Comparison of ENCODE assay signal across 1 cellular context in the genomic region with DNA sequence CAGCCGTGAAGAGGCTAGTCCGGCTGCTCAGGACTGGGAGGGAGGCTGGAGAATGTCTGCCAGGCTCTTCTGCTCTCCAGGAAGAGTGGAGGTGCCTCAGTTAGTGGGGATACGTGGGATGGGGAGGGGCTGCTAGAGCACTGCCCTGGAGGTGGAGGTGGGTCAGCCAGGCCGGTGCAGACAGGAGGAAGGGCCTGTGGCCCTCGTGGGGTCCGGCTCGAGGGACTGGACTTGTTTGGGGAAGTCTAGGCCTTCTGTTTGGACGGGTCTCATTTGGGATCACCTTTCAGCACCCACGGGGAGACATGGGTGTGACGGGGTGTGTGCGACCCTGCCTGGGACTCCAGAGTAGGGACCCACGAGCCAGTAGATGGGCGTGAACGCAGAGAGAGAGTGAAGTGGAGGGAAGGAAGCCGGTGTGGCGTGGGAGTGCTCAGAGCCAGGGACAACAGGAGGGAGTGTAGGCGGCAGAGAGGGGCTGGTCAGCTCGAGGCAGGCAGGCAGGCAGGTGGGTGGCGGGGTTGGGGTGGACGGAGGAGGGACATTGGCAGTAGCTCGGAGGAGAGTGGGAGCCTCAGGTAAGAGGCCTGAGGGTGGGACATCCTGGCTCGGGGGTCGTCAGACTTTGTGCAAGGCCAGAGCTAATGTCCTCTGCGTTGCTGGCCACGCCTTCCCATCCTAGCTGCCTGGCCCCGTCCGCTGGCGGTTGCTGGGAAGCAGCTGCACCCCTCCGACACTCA.
TF ChIP-seq lines count a peak whose summit lies in the region.

No MANE protein-coding gene starts in this region.

TF ChIP-seq in HEK293, 187 proteins besides CTCF, POLR2A, EP300 and RAD21 (continued from another document):
- TF ChIP-seq ZBTB20 (tag by site-specific recombination; IDR thresholded peaks at IDR 0.05): no peak
- TF ChIP-seq KLF1 (tag by site-specific recombination; IDR thresholded peaks at IDR 0.05): peak; percentile 79
- no peak for TF ChIP-seq ZNF214 (tag by site-specific recombination; IDR thresholded peaks at IDR 0.05; ENCODE audit: borderline replicate concordance)
- no peak for TF ChIP-seq ZNF544 (tag by site-specific recombination; IDR thresholded peaks at IDR 0.05)
- no peak for TF ChIP-seq ZNF792 (tag by site-specific recombination; IDR thresholded peaks at IDR 0.05)
- TF ChIP-seq, protein P1, sequence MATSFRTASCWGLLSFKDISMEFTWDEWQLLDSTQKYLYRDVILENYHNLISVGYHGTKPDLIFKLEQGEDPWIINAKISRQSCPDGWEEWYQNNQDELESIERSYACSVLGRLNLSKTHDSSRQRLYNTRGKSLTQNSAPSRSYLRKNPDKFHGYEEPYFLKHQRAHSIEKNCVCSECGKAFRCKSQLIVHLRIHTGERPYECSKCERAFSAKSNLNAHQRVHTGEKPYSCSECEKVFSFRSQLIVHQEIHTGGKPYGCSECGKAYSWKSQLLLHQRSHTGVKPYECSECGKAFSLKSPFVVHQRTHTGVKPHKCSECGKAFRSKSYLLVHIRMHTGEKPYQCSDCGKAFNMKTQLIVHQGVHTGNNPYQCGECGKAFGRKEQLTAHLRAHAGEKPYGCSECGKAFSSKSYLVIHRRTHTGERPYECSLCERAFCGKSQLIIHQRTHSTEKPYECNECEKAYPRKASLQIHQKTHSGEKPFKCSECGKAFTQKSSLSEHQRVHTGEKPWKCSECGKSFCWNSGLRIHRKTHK (tag by site-specific recombination; IDR thresholded peaks at IDR 0.05): no peak
- TF ChIP-seq HOXC10 (CRISPR knock-in tag; IDR thresholded peaks at IDR 0.05): no peak
- TF ChIP-seq, protein P2, sequence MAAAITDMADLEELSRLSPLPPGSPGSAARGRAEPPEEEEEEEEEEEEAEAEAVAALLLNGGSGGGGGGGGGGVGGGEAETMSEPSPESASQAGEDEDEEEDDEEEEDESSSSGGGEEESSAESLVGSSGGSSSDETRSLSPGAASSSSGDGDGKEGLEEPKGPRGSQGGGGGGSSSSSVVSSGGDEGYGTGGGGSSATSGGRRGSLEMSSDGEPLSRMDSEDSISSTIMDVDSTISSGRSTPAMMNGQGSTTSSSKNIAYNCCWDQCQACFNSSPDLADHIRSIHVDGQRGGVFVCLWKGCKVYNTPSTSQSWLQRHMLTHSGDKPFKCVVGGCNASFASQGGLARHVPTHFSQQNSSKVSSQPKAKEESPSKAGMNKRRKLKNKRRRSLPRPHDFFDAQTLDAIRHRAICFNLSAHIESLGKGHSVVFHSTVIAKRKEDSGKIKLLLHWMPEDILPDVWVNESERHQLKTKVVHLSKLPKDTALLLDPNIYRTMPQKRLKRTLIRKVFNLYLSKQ (tag by site-specific recombination; IDR thresholded peaks at IDR 0.05; ENCODE audit: borderline replicate concordance): no peak
- TF ChIP-seq, protein P3, sequence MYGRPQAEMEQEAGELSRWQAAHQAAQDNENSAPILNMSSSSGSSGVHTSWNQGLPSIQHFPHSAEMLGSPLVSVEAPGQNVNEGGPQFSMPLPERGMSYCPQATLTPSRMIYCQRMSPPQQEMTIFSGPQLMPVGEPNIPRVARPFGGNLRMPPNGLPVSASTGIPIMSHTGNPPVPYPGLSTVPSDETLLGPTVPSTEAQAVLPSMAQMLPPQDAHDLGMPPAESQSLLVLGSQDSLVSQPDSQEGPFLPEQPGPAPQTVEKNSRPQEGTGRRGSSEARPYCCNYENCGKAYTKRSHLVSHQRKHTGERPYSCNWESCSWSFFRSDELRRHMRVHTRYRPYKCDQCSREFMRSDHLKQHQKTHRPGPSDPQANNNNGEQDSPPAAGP (tag by site-specific recombination; IDR thresholded peaks at IDR 0.05): 0 out of 2 replicates have a peak, but pooled peaks have one; percentile 36
- TF ChIP-seq SP3 (tag by site-specific recombination; IDR thresholded peaks at IDR 0.05): no peak
- TF ChIP-seq ZFHX2 (tag by site-specific recombination; conservative IDR thresholded peaks at IDR 0.05): peak; percentile 96
- no peak for TF ChIP-seq ZBTB48 (tag by site-specific recombination; IDR thresholded peaks at IDR 0.05)
- TF ChIP-seq EGR2 (tag by site-specific recombination; IDR thresholded peaks at IDR 0.05; ENCODE audit: low read depth): peak; percentile 97
- TF ChIP-seq ZNF76 (tag by site-specific recombination; IDR thresholded peaks at IDR 0.05; ENCODE audit: borderline replicate concordance, low read depth): no peak
- TF ChIP-seq, protein P4, sequence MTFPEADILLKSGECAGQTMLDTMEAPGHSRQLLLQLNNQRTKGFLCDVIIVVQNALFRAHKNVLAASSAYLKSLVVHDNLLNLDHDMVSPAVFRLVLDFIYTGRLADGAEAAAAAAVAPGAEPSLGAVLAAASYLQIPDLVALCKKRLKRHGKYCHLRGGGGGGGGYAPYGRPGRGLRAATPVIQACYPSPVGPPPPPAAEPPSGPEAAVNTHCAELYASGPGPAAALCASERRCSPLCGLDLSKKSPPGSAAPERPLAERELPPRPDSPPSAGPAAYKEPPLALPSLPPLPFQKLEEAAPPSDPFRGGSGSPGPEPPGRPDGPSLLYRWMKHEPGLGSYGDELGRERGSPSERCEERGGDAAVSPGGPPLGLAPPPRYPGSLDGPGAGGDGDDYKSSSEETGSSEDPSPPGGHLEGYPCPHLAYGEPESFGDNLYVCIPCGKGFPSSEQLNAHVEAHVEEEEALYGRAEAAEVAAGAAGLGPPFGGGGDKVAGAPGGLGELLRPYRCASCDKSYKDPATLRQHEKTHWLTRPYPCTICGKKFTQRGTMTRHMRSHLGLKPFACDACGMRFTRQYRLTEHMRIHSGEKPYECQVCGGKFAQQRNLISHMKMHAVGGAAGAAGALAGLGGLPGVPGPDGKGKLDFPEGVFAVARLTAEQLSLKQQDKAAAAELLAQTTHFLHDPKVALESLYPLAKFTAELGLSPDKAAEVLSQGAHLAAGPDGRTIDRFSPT (tag by site-specific recombination; IDR thresholded peaks at IDR 0.05): no peak
- no peak for TF ChIP-seq ZNF292 (tag by site-specific recombination; IDR thresholded peaks at IDR 0.05; ENCODE audit: borderline replicate concordance, low read depth)
- no peak for TF ChIP-seq ZNF391 (tag by site-specific recombination; IDR thresholded peaks at IDR 0.05; ENCODE audit: borderline replicate concordance, low read depth)
- TF ChIP-seq, protein P5, sequence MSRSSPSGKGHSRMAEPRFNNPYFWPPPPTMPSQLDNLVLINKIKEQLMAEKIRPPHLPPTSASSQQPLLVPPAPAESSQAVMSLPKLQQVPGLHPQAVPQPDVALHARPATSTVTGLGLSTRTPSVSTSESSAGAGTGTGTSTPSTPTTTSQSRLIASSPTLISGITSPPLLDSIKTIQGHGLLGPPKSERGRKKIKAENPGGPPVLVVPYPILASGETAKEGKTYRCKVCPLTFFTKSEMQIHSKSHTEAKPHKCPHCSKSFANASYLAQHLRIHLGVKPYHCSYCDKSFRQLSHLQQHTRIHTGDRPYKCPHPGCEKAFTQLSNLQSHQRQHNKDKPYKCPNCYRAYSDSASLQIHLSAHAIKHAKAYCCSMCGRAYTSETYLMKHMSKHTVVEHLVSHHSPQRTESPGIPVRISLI (tag by site-specific recombination; IDR thresholded peaks at IDR 0.05): no peak
- no peak for TF ChIP-seq ZNF623 (tag by site-specific recombination; IDR thresholded peaks at IDR 0.05)
- TF ChIP-seq ZNF223 (tag by site-specific recombination; IDR thresholded peaks at IDR 0.05): no peak
- TF ChIP-seq, protein P6, sequence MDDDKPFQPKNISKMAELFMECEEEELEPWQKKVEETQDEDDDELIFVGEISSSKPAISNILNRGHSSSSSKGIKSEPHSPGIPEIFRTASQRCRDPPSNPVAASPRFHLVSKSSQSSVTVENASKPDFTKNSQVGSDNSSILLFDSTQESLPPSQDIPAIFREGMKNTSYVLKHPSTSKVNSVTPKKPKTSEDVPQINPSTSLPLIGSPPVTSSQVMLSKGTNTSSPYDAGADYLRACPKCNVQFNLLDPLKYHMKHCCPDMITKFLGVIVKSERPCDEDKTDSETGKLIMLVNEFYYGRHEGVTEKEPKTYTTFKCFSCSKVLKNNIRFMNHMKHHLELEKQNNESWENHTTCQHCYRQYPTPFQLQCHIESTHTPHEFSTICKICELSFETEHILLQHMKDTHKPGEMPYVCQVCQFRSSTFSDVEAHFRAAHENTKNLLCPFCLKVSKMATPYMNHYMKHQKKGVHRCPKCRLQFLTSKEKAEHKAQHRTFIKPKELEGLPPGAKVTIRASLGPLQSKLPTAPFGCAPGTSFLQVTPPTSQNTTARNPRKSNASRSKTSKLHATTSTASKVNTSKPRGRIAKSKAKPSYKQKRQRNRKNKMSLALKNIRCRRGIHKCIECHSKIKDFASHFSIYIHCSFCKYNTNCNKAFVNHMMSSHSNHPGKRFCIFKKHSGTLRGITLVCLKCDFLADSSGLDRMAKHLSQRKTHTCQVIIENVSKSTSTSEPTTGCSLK (tag by site-specific recombination; IDR thresholded peaks at IDR 0.05): no peak
- no peak for TF ChIP-seq ZNF426 (tag by site-specific recombination; IDR thresholded peaks at IDR 0.05)
- no peak for TF ChIP-seq ZNF174 (tag by site-specific recombination; IDR thresholded peaks at IDR 0.05)
- TF ChIP-seq SALL2 (tag by site-specific recombination; IDR thresholded peaks at IDR 0.05; ENCODE audit: borderline replicate concordance): no peak
- no peak for TF ChIP-seq ZNF169 (tag by site-specific recombination; IDR thresholded peaks at IDR 0.05)
- TF ChIP-seq BCL11A (tag by site-specific recombination; IDR thresholded peaks at IDR 0.05; ENCODE audit: low read depth): no peak
- TF ChIP-seq ZNF19 (tag by site-specific recombination; IDR thresholded peaks at IDR 0.05; ENCODE audit: low read depth): no peak
- no peak for TF ChIP-seq YY1 (tag by site-specific recombination; IDR thresholded peaks at IDR 0.05)
- TF ChIP-seq ZNF140 (tag by site-specific recombination; IDR thresholded peaks at IDR 0.05): no peak
- TF ChIP-seq, protein P7, sequence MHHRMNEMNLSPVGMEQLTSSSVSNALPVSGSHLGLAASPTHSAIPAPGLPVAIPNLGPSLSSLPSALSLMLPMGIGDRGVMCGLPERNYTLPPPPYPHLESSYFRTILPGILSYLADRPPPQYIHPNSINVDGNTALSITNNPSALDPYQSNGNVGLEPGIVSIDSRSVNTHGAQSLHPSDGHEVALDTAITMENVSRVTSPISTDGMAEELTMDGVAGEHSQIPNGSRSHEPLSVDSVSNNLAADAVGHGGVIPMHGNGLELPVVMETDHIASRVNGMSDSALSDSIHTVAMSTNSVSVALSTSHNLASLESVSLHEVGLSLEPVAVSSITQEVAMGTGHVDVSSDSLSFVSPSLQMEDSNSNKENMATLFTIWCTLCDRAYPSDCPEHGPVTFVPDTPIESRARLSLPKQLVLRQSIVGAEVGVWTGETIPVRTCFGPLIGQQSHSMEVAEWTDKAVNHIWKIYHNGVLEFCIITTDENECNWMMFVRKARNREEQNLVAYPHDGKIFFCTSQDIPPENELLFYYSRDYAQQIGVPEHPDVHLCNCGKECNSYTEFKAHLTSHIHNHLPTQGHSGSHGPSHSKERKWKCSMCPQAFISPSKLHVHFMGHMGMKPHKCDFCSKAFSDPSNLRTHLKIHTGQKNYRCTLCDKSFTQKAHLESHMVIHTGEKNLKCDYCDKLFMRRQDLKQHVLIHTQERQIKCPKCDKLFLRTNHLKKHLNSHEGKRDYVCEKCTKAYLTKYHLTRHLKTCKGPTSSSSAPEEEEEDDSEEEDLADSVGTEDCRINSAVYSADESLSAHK (tag by site-specific recombination; IDR thresholded peaks at IDR 0.05): no peak
- TF ChIP-seq ZNF561 (tag by site-specific recombination; IDR thresholded peaks at IDR 0.05; ENCODE audit: borderline replicate concordance): no peak
- TF ChIP-seq HOXA7 (CRISPR knock-in tag; IDR thresholded peaks at IDR 0.05; ENCODE audit: borderline replicate concordance): no peak
- TF ChIP-seq ZNF23 (tag by site-specific recombination; IDR thresholded peaks at IDR 0.05; ENCODE audit: borderline replicate concordance): no peak
TF ChIP-seq in HEK293: peak in this region for 4.
